In genomic region chr7:100888988-100889760, GRCh38 we compare ENCODE assay signal across 8 cellular contexts. TPM values are rescaled to one million over a fixed set of nuclear protein-coding genes. Genes with fewer than 3 reads are reported as not detected.
DNase-seq lines count a peak whose midpoint lies in the region; ATAC-seq and TF ChIP-seq lines count a peak whose summit lies in the region.

TSS of gene UFSP1 (minus strand) at chr7:100889715. CDS start at chr7:100889271, 444 bp downstream.

- CTCF ChIA-PET in activated CD8-positive, alpha-beta memory T cell treated with anti-CD3 and anti-CD28 coated beads, Interleukin-2, amount 10 ng/mL, durations not matched to agents 7 days and 5 days (lab: Charles Lee) = interaction anchor here (0.5 to 5.4 kb wide), 15 partner anchors 10 to 549 kb away, joined by 3 to 44 read pairs (median 4); partner anchors contain the start of genes POP7, SLC12A9, SRRT and TRIM56

- no peaks in the 10 kb centered on the region for H3K36me3 ChIP-seq in ovary

- H3K4me3 Mint-ChIP-seq in activated CD8-positive, alpha-beta memory T cell treated with anti-CD3 and anti-CD28 coated beads, Interleukin-2, amount 10 ng/mL, durations not matched to agents 7 days and 5 days = peak within 1 kb of the TSS; percentile 77

- peaks cover 25% of the 10 kb centered on the region for H3K27me3 Mint-ChIP-seq in activated CD8-positive, alpha-beta memory T cell treated with anti-CD3 and anti-CD28 coated beads, Interleukin-2, amount 10 ng/mL, durations not matched to agents 7 days and 5 days

- TF ChIP-seq EP300 in ovary (IDR thresholded peaks at IDR 0.05) = no peak

- H3K9me3 Mint-ChIP-seq in activated CD8-positive, alpha-beta memory T cell treated with anti-CD3 and anti-CD28 coated beads, Interleukin-2, amount 10 ng/mL, durations not matched to agents 7 days and 5 days (ENCODE audit: low read depth) = no peaks in the 10 kb centered on the region

- DNase-seq in activated CD8-positive, alpha-beta memory T cell treated with anti-CD3 and anti-CD28 coated beads, Interleukin-2, amount 10 ng/mL, durations not matched to agents 7 days and 5 days = no peak
- DNase-seq in activated CD8-positive, alpha-beta memory T cell treated with anti-CD3 and anti-CD28 coated beads, Interleukin-2, amount 50 U/mL, for 48 hours = no peak
- DNase-seq in fibroblast of mammary gland (ENCODE audit: low read depth) = no peak
- DNase-seq in ovary = peak in 1 of 5 donors; percentile 56
- no peak for DNase-seq in activated effector memory CD4-positive, alpha-beta T cell treated with Interleukin-2 at 50 U/mL for 16 hours
- no peak for DNase-seq in inferior parietal cortex (ENCODE audit: extremely low spot score)

- 1 to 2% (median 1%) methylated on average over 60 to 73 of the region's 73 CpGs for WGBS in ovary, 3 donors

- peak within 1 kb of the TSS; percentile 94 for H3K27ac Mint-ChIP-seq in activated CD8-positive, alpha-beta memory T cell treated with anti-CD3 and anti-CD28 coated beads, Interleukin-2, amount 10 ng/mL, durations not matched to agents 7 days and 5 days

- no peaks in the 10 kb centered on the region for H3K9me3 ChIP-seq in ovary

- intact Hi-C loops in ovary (cut with DNase I) = no loop called here

- no peak for TF ChIP-seq POLR2A in ovary (IDR thresholded peaks at IDR 0.05)

- H3K4me1 ChIP-seq in ovary (ENCODE audit: insufficient read depth) = peaks cover 4% of the 10 kb centered on the region

- peak within 1 kb of the TSS; percentile 38 to 67 for H3K27ac ChIP-seq in ovary

- H3K4me3 ChIP-seq in fibroblast of mammary gland (ENCODE audit: control insufficient read depth, low read depth, low read length) (peak within 1 kb of the TSS; percentile 55), ovary (peak within 1 kb of the TSS; percentile 64)

- no peaks in the 10 kb centered on the region for H3K27me3 ChIP-seq in ovary

- peaks cover 52% of the 10 kb centered on the region for H3K4me1 Mint-ChIP-seq in activated CD8-positive, alpha-beta memory T cell treated with anti-CD3 and anti-CD28 coated beads, Interleukin-2, amount 10 ng/mL, durations not matched to agents 7 days and 5 days

- H3K36me3 Mint-ChIP-seq in activated CD8-positive, alpha-beta memory T cell treated with anti-CD3 and anti-CD28 coated beads, Interleukin-2, amount 10 ng/mL, durations not matched to agents 7 days and 5 days = peaks cover 41% of the 10 kb centered on the region

- ATAC-seq in activated CD8-positive, alpha-beta memory T cell treated with anti-CD3 and anti-CD28 coated beads, Interleukin-2, amount 10 ng/mL, durations not matched to agents 7 days and 5 days = peak; percentile 48
- ATAC-seq in HG02938 (IDR thresholded peaks at IDR 0.05; ENCODE audit: unreplicated experiment) (peak; percentile 36), SK-N-SH treated with all-trans-retinoic acid at 6 μM for 48 hours (peak; percentile 65)

- no peak for TF ChIP-seq CTCF in fibroblast of mammary gland (conservative IDR thresholded peaks at IDR 0.05; ENCODE audit: control insufficient read depth, insufficient read depth, low read depth, low read length)
- TF ChIP-seq CTCF in ovary (IDR thresholded peaks at IDR 0.05) = peak in 1 of 3 donors; percentile 14

TF ChIP-seq in SK-N-SH treated with all-trans-retinoic acid at 6 μM for 48 hours, 23 proteins besides CTCF, POLR2A, EP300 and RAD21:
- TF ChIP-seq POU6F1 (CRISPR knock-in tag; IDR thresholded peaks at IDR 0.05; ENCODE audit: borderline replicate concordance, low read depth) (0 out of 2 replicates have a peak, but pooled peaks have one; percentile 25), ZNF565 (CRISPR knock-in tag; conservative IDR thresholded peaks at IDR 0.05; ENCODE audit: low read depth) (0 out of 2 replicates have a peak, but pooled peaks have one; percentile 53), TOX (CRISPR knock-in tag; IDR thresholded peaks at IDR 0.05; ENCODE audit: borderline replicate concordance) (no peak), ZNF70 (CRISPR knock-in tag; IDR thresholded peaks at IDR 0.05) (0 out of 2 replicates have a peak, but pooled peaks have one; percentile 20), GLIS3 (CRISPR knock-in tag; IDR thresholded peaks at IDR 0.05) (peak; percentile 68; the same call in 1 of the 2 replicates), CSDC2 (CRISPR knock-in tag; IDR thresholded peaks at IDR 0.05) (peak; percentile 52; the same call in 1 of the 2 replicates), SNAI2 (CRISPR knock-in tag; IDR thresholded peaks at IDR 0.05) (no peak)
TF ChIP-seq in SK-N-SH treated with all-trans-retinoic acid at 6 μM for 48 hours: peak in this region for 5.

RNA-seq across cellular contexts. Expression of gene UFSP1, which starts in this region (rescaled TPM):
- 1 to 10 TPM; 2.3 to 2.7 TPM for total RNA-seq in activated CD8-positive, alpha-beta memory T cell treated with anti-CD3 and anti-CD28 coated beads, Interleukin-2, amount 10 ng/mL, durations not matched to agents 7 days and 5 days
- 1 to 10 TPM; 2.9 to 7.9 (median 4.7) TPM for total RNA-seq in ovary
- polyA plus RNA-seq in ovary = 1 to 10 TPM in 1 of 2 donors, under 1 TPM in 1; 0.38 to 1.8 TPM
